In the genomic region with DNA sequence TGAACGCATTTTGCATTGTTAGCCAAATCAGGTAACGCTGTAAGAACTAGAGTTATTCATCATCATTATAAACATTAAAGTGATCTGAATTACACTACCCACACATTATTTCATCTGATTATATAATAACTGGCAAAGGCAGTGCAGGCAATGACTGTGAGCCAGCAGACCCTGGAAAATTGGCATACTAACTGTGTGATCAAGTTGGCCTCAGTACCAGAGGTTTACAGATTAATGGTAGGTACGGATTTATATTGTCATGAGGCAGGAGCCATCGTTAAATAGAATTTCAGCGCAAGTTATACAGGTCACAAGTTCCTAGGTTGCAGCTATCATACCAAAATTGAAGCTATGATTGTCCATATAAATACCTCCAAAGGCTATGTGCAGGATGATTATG, we compare ENCODE assay signal across 24 cellular contexts.
"Had no signal": no experiment of that assay in that cellular context is flagged by ENCODE, and none has a peak within 500 bp of the region (broad histone marks: within the 10 kb centered on the region; RNA-seq: fewer than 3 reads in every experiment).

No MANE protein-coding gene starts in this region.

- FAIRE-seq: colon, endometrium, endothelial cell of umbilical vein, frontal cortex had no signal

- ATAC-seq: effector memory CD8-positive, alpha-beta T cell; esophagus mucosa; foreskin keratinocyte; gastrocnemius medialis; gastroesophageal sphincter; heart left ventricle; heart right ventricle had no signal

- DNase-seq: colonic mucosa; cortex of kidney; dermis blood vessel endothelial cell; dorsolateral prefrontal cortex; effector CD4-positive, alpha-beta T cell; effector CD8-positive, alpha-beta T cell; effector memory CD4-positive, alpha-beta T cell; effector memory CD8-positive, alpha-beta T cell; endodermal cell; erythroblast; esophagus squamous epithelium; foreskin fibroblast; foreskin keratinocyte; foreskin melanocyte; gastrocnemius medialis; glutamatergic neuron; heart left ventricle; heart right ventricle had no signal
